Comparison of ENCODE assay signal across 22 cellular contexts in genomic region chr12:60070541-60070940, GRCh38.
"Had no signal": no experiment of that assay in that cellular context is flagged by ENCODE, and none has a peak within 500 bp of the region (broad histone marks: within the 10 kb centered on the region; RNA-seq: fewer than 3 reads in every experiment).

No MANE protein-coding gene starts in this region.

- H3K36me3 ChIP-seq: gastrocnemius medialis, heart right ventricle, left ventricle myocardium inferior, spleen, transverse colon had no signal

- H3K4me1 ChIP-seq: body of pancreas, gastrocnemius medialis, left ventricle myocardium inferior, psoas muscle, spleen, transverse colon had no signal

- H3K9me3 Mint-ChIP-seq: activated naive CD4-positive, alpha-beta T cell treated with anti-CD3 and anti-CD28 coated beads, Interleukin-2, amount 50 U/mL, for 24 hours had no signal

- H3K27me3 ChIP-seq: body of pancreas, dorsolateral prefrontal cortex, gastrocnemius medialis, heart right ventricle, spleen, transverse colon had no signal

- H3K4me3 Mint-ChIP-seq: activated B cell treated with CpG ODN at 0.5 μM for 24 hours; activated CD4-positive, alpha-beta T cell treated with anti-CD3 and anti-CD28 coated beads, Interleukin-2, amount 10 ng/mL, durations not matched to agents 7 days and 5 days; activated naive CD4-positive, alpha-beta T cell treated with anti-CD3 and anti-CD28 coated beads, Interleukin-2, amount 50 U/mL, for 24 hours; natural killer cell treated with Interleukin-12 subunit alpha and Interleukin-12 subunit beta and Interleukin-15 and Interleukin-18, amount 100 ng/mL, for 72 hours; T-helper 1 cell treated with Interleukin-12 subunit alpha and Interleukin-12 subunit beta and Interleukin-4 antibody, amounts not matched to agents 30 μg/mL and 1 μg/mL, for 36 hours had no signal

- H3K36me3 Mint-ChIP-seq: activated naive CD4-positive, alpha-beta T cell treated with anti-CD3 and anti-CD28 coated beads, Interleukin-2, amount 50 U/mL, for 24 hours; natural killer cell treated with Interleukin-12 subunit alpha and Interleukin-12 subunit beta and Interleukin-15 and Interleukin-18, amount 100 ng/mL, for 72 hours had no signal

- H3K27ac Mint-ChIP-seq: activated B cell treated with CpG ODN at 0.5 μM for 24 hours; activated CD4-positive, alpha-beta T cell treated with anti-CD3 and anti-CD28 coated beads, Interleukin-2, amount 10 ng/mL, durations not matched to agents 7 days and 5 days; activated naive CD4-positive, alpha-beta T cell treated with anti-CD3 and anti-CD28 coated beads, Interleukin-2, amount 50 U/mL, for 24 hours; natural killer cell treated with Interleukin-12 subunit alpha and Interleukin-12 subunit beta and Interleukin-15 and Interleukin-18, amount 100 ng/mL, for 72 hours; T-helper 1 cell treated with Interleukin-12 subunit alpha and Interleukin-12 subunit beta and Interleukin-4 antibody, amounts not matched to agents 30 μg/mL and 1 μg/mL, for 36 hours had no signal

- H3K9me3 ChIP-seq: body of pancreas, gastrocnemius medialis, heart right ventricle, left ventricle myocardium inferior, psoas muscle, transverse colon had no signal

- FAIRE-seq: TTC549 had no signal

- H3K4me3 ChIP-seq: body of pancreas, dorsolateral prefrontal cortex, gastrocnemius medialis, heart right ventricle, left ventricle myocardium inferior, psoas muscle, spleen, transverse colon had no signal

- H3K27me3 Mint-ChIP-seq: activated B cell treated with CpG ODN at 0.5 μM for 24 hours; activated CD4-positive, alpha-beta T cell treated with anti-CD3 and anti-CD28 coated beads, Interleukin-2, amount 10 ng/mL, durations not matched to agents 7 days and 5 days; activated naive CD4-positive, alpha-beta T cell treated with anti-CD3 and anti-CD28 coated beads, Interleukin-2, amount 50 U/mL, for 24 hours; natural killer cell treated with Interleukin-12 subunit alpha and Interleukin-12 subunit beta and Interleukin-15 and Interleukin-18, amount 100 ng/mL, for 72 hours had no signal

- H3K4me1 Mint-ChIP-seq: activated B cell treated with CpG ODN at 0.5 μM for 24 hours; activated CD4-positive, alpha-beta T cell treated with anti-CD3 and anti-CD28 coated beads, Interleukin-2, amount 10 ng/mL, durations not matched to agents 7 days and 5 days; activated naive CD4-positive, alpha-beta T cell treated with anti-CD3 and anti-CD28 coated beads, Interleukin-2, amount 50 U/mL, for 24 hours had no signal

- H3K27ac ChIP-seq: body of pancreas, dorsolateral prefrontal cortex, gastrocnemius medialis, heart right ventricle, left ventricle myocardium inferior, psoas muscle, spleen, transverse colon had no signal

- DNase-seq: activated B cell treated with CpG ODN at 0.5 μM for 24 hours; activated CD4-positive, alpha-beta T cell treated with anti-CD3 and anti-CD28 coated beads, Interleukin-2, amount 10 ng/mL, durations not matched to agents 7 days and 5 days; activated CD8-positive, alpha-beta memory T cell treated with anti-CD3 and anti-CD28 coated beads for 24 hours; body of pancreas; cerebellar nuclear complex; dorsolateral prefrontal cortex; gastrocnemius medialis; heart right ventricle; islet precursor cell; left ventricle myocardium inferior; mesenchymal stem cell; occipital lobe; psoas muscle; spleen; stimulated activated CD4-positive, alpha-beta T cell treated with anti-CD3 and anti-CD28 coated beads, Interleukin-1b, Interleukin-23, amount 100 ng/mL, for 48 hours; stimulated activated naive CD4-positive, alpha-beta T cell; substantia nigra; transverse colon had no signal
